Comparison of ENCODE assay signal across 8 cellular contexts in the genomic region with DNA sequence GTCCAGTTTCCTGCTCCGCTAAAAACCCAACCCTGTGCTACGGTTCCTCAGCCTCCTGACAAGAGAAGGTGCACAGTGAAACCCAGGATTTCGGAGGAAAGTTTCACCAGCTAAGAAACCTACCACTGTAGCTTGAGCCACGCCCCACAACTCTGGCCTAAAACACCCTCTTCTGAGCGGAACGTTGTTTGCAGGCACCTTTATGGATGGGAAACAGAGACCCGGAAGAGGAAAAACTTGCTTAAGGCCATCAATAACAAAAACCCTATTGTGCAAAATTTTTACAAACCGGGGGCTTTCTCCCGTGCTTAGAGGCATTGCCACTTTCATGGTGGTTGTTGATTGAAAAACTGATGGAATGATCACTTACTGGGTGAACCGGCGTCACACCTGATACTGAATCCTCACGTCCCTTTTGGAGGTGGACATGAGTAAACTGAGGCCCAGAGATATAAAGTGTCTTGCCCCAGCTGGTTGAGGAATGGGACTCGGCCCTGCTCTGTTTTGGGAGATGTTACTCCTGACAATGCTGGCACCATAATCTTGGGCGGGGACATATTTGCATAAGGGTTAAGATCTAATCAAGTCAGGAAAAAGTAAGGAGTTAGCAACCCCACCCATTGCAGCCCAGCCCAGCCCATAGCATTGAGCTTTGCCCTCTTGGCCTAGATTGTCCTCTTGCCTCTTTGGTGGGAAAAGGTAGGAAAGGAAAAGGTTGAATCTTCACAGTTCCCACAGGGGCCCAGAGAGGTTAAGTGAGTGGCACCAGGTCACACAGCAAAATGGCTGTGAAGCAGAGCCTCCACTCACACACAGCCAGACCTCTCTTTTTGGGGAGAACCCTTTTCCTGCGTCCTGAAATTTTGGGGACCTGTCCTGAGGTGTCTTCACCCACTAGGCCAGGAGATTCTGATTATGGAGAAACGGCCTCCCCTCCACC. TPM values are rescaled to one million over a fixed set of nuclear protein-coding genes. Genes with fewer than 3 reads are reported as not detected.
DNase-seq lines count a peak whose midpoint lies in the region; ATAC-seq and TF ChIP-seq lines count a peak whose summit lies in the region.

No MANE protein-coding gene starts in this region.

- ATAC-seq in GM18520 (IDR thresholded peaks at IDR 0.05; ENCODE audit: unreplicated experiment) (no peak), HG03565 (IDR thresholded peaks at IDR 0.05; ENCODE audit: unreplicated experiment) (no peak)

- H3K27me3 Mint-ChIP-seq in T-helper 1 cell treated with Interleukin-12 subunit alpha and Interleukin-12 subunit beta and Interleukin-4 antibody, amounts not matched to agents 30 μg/mL and 1 μg/mL, for 36 hours (ENCODE audit: low read depth): peaks cover 29% of the 10 kb centered on the region

- H3K36me3 ChIP-seq in esophagus muscularis mucosa (no peaks in the 10 kb centered on the region), neutrophil (no peaks in the 10 kb centered on the region)

- DNase-seq in NCI-H146 (lab: John Stamatoyannopoulos, UW) (peak; percentile 39), NCI-H146 treated with DMSO at 0.1 percent for 48 hours (lab: John Stamatoyannopoulos, UW; ENCODE audit: unreplicated experiment) (no peak), esophagus muscularis mucosa (ENCODE audit: extremely low spot score) (no peak), COR-L47 (lab: John Stamatoyannopoulos, UW) (no peak)

- no peak for TF ChIP-seq EP300 in esophagus muscularis mucosa (IDR thresholded peaks at IDR 0.05)

- intact Hi-C loops in esophagus muscularis mucosa (cut with DNase I): loop anchor here (5.0 kb wide), 2 partner anchors 85 to 110 kb away; partner anchors contain the start of genes MRRF and RBM18

- peaks cover 14% of the 10 kb centered on the region for H3K4me1 Mint-ChIP-seq in T-helper 1 cell treated with Interleukin-12 subunit alpha and Interleukin-12 subunit beta and Interleukin-4 antibody, amounts not matched to agents 30 μg/mL and 1 μg/mL, for 36 hours (ENCODE audit: low read depth)

- H3K9me3 ChIP-seq in esophagus muscularis mucosa: no peaks in the 10 kb centered on the region
- no peaks in the 10 kb centered on the region for H3K9me3 ChIP-seq in neutrophil

- no peaks in the 10 kb centered on the region for H3K36me3 Mint-ChIP-seq in T-helper 1 cell treated with Interleukin-12 subunit alpha and Interleukin-12 subunit beta and Interleukin-4 antibody, amounts not matched to agents 30 μg/mL and 1 μg/mL, for 36 hours (ENCODE audit: low read depth)

- H3K27ac ChIP-seq in esophagus muscularis mucosa (replicated peaks in 1 of 4) (peak overlapping the region; percentile 70 to 83 (median 76)), neutrophil (no peak overlapping the region)

- TF ChIP-seq POLR2A in esophagus muscularis mucosa (IDR thresholded peaks at IDR 0.05; ENCODE audit: low read depth): no peak

- peak overlapping the region; percentile 77 for H3K4me3 Mint-ChIP-seq in T-helper 1 cell treated with Interleukin-12 subunit alpha and Interleukin-12 subunit beta and Interleukin-4 antibody, amounts not matched to agents 30 μg/mL and 1 μg/mL, for 36 hours

- peak overlapping the region; percentile 59 to 61 (median 60) for H3K4me3 ChIP-seq in esophagus muscularis mucosa
- peak overlapping the region; percentile 24 to 51 for H3K4me3 ChIP-seq in neutrophil (ENCODE audit: low read depth in 1 of 2, low read length in 1 of 2)

- H3K27me3 ChIP-seq in esophagus muscularis mucosa (no peaks in the 10 kb centered on the region), neutrophil (peaks cover 59% of the 10 kb centered on the region)

- H3K9me3 Mint-ChIP-seq in T-helper 1 cell treated with Interleukin-12 subunit alpha and Interleukin-12 subunit beta and Interleukin-4 antibody, amounts not matched to agents 30 μg/mL and 1 μg/mL, for 36 hours: no peaks in the 10 kb centered on the region

- H3K27ac Mint-ChIP-seq in T-helper 1 cell treated with Interleukin-12 subunit alpha and Interleukin-12 subunit beta and Interleukin-4 antibody, amounts not matched to agents 30 μg/mL and 1 μg/mL, for 36 hours: peak overlapping the region; percentile 39

- 61% methylated on average over 11 of the region's 16 CpGs for WGBS in esophagus muscularis mucosa

- peaks cover 13 to 27% (median 24%) of the 10 kb centered on the region in 4 donors for H3K4me1 ChIP-seq in esophagus muscularis mucosa
- H3K4me1 ChIP-seq in neutrophil (ENCODE audit: control insufficient read depth in 1 of 2, insufficient read depth in 1 of 2, low read depth in 1 of 2, low read length in 1 of 2): peaks cover 10 to 12% of the 10 kb centered on the region in 2 experiments

- no peak for TF ChIP-seq CTCF in esophagus muscularis mucosa (IDR thresholded peaks at IDR 0.05)
- TF ChIP-seq CTCF in neutrophil (IDR thresholded peaks at IDR 0.05): no peak

RNA-seq across cellular contexts. Expression of gene PTGS1, which starts 23.2 kb away (rescaled TPM):
- 100 to 1,000 TPM in 1 of 4 donors, 10 to 100 TPM in 3; 72.2 to 119 (median 84.1) TPM for total RNA-seq in esophagus muscularis mucosa
